22 cellular contexts compared by ENCODE assay signal in genomic region chr2:159513745-159514144, GRCh38.
DNase-seq lines count a peak whose midpoint lies in the region; ATAC-seq, FAIRE-seq and TF ChIP-seq lines count a peak whose summit lies in the region.
"Had no signal": no experiment of that assay in that cellular context is flagged by ENCODE, and none has a peak within 500 bp of the region (broad histone marks: within the 10 kb centered on the region; RNA-seq: fewer than 3 reads in every experiment).

No MANE protein-coding gene starts in this region.

- intact Hi-C loops in Calu3 (cut with micrococcal nuclease; ENCODE audit: unreplicated experiment) (loop anchor here (5.0 kb wide), 1 partner anchor 76 kb away; no protein-coding TSS in a partner anchor), GM12878 (cut with micrococcal nuclease; ENCODE audit: unreplicated experiment) (no loop called here), ascending aorta (cut with DNase I) (loop anchor here (10.0 kb wide), 1 partner anchor 101 kb away; the partner anchor contains the start of gene BAZ2B)
- intact Hi-C loops in naive thymus-derived CD4-positive, alpha-beta T cell (cut with micrococcal nuclease): loop anchor here (10.0 kb wide), 2 partner anchors 229 to 391 kb away; partner anchors contain the start of genes LY75 (in 1 of the 2) and WDSUB1 (in 1 of the 2)

- H3K4me2 ChIP-seq in GM12878 (ENCODE audit: control insufficient read depth, insufficient read depth): peak overlapping the region; percentile 27
- H3K4me2 ChIP-seq: BLaER1 treated with 17β-estradiol and CSF1 and Interleukin-3, amounts not matched to agents 10 nM and 100 nM; KMS-11 had no signal

- no peaks in the 10 kb centered on the region for H3K27me3 Mint-ChIP-seq in CD4-positive, CD25-positive, alpha-beta regulatory T cell
- H3K27me3 Mint-ChIP-seq in Calu3 (ENCODE audit: unreplicated experiment): no peaks in the 10 kb centered on the region
- H3K27me3 Mint-ChIP-seq in naive thymus-derived CD4-positive, alpha-beta T cell: no peaks in the 10 kb centered on the region
- H3K27me3 Mint-ChIP-seq: activated naive CD4-positive, alpha-beta T cell treated with anti-CD3 and anti-CD28 coated beads, Interleukin-2, amount 10 ng/mL, durations not matched to agents 7 days and 5 days; T-helper 17 cell had no signal

- H3K27ac Mint-ChIP-seq in CD4-positive, CD25-positive, alpha-beta regulatory T cell: peak overlapping the region in 2 of 3 donors; percentile 1 to 17
- peak overlapping the region; percentile 8 for H3K27ac Mint-ChIP-seq in Calu3 (ENCODE audit: unreplicated experiment)
- peak overlapping the region in 1 of 9 donors; percentile 2 for H3K27ac Mint-ChIP-seq in naive thymus-derived CD4-positive, alpha-beta T cell
- H3K27ac Mint-ChIP-seq: activated naive CD4-positive, alpha-beta T cell treated with anti-CD3 and anti-CD28 coated beads, Interleukin-2, amount 10 ng/mL, durations not matched to agents 7 days and 5 days; T-helper 17 cell had no signal

- SMC1A ChIA-PET in GM12878 (lab: Charles Lee; ENCODE audit: uncharacterized antibody, unreplicated experiment): interaction anchor here (1.1 to 1.9 kb wide), 2 partner anchors 9 to 35 kb away, joined by 3 to 5 read pairs; no protein-coding TSS in a partner anchor

- no peak overlapping the region for H3K9ac ChIP-seq in GM12878 (ENCODE audit: control insufficient read depth, insufficient read depth, low read length)
- H3K9ac ChIP-seq: BLaER1 treated with 17β-estradiol and CSF1 and Interleukin-3, amounts not matched to agents 10 nM and 100 nM; KMS-11 had no signal

- H3K36me3 ChIP-seq in CD4-positive, CD25-positive, alpha-beta regulatory T cell (ENCODE audit: control insufficient read depth, insufficient read depth, low read length): no peaks in the 10 kb centered on the region
- H3K36me3 ChIP-seq in GM12878 (ENCODE audit: control insufficient read depth in 2 of 2, insufficient read depth in 2 of 2, low read length in 1 of 2) (no peaks in the 10 kb centered on the region), ascending aorta (no peaks in the 10 kb centered on the region)
- no peaks in the 10 kb centered on the region for H3K36me3 ChIP-seq in naive thymus-derived CD4-positive, alpha-beta T cell (ENCODE audit: control insufficient read depth in 2 of 3, insufficient read depth in 3 of 3, low read length in 3 of 3)
- H3K36me3 ChIP-seq: BLaER1 treated with 17β-estradiol and CSF1 and Interleukin-3, amounts not matched to agents 10 nM and 100 nM; lower lobe of right lung; vagina had no signal

- WGBS in GM12878 (ENCODE audit: insufficient coverage, insufficient replicate concordance, low lambda C conversion rate, missing lambda C conversion rate): 80% methylated on average over 1 of the region's 1 CpG

- BruUV-seq in Calu3 (replicated peaks; lab: Mats Ljungman, UMichigan) (no TSS peak), GM12878 (replicated peaks; lab: Mats Ljungman, UMichigan) (no TSS peak)

- TF ChIP-seq EP300 in GM12878 (IDR thresholded peaks at IDR 0.05; ENCODE audit: borderline replicate concordance in 1 of 2, control insufficient read depth in 1 of 2, low read depth in 2 of 2, low read length in 2 of 2): no peak

- H3K9me3 ChIP-seq in CD4-positive, CD25-positive, alpha-beta regulatory T cell (ENCODE audit: control insufficient read depth in 2 of 2, low read length in 2 of 2): no peaks in the 10 kb centered on the region
- H3K9me3 ChIP-seq in GM12878 (replicated peaks; ENCODE audit: control insufficient read depth, insufficient read depth, low read length) (no peaks in the 10 kb centered on the region; the same call in 1 of the 3 replicates), ascending aorta (no peaks in the 10 kb centered on the region)
- H3K9me3 ChIP-seq in naive thymus-derived CD4-positive, alpha-beta T cell (ENCODE audit: control insufficient read depth in 2 of 3, low read length in 3 of 3): no peaks in the 10 kb centered on the region
- H3K9me3 ChIP-seq: BLaER1 treated with 17β-estradiol and CSF1 and Interleukin-3, amounts not matched to agents 10 nM and 100 nM; lower lobe of right lung; vagina had no signal

- H3K4me3 Mint-ChIP-seq in CD4-positive, CD25-positive, alpha-beta regulatory T cell: peak overlapping the region in 3 of 4 donors; percentile 30 to 66 (median 44)
- H3K4me3 Mint-ChIP-seq in Calu3 (ENCODE audit: low read depth, unreplicated experiment): peak overlapping the region; percentile 20
- peak overlapping the region in 9 of 10 donors; percentile 0 to 75 (median 15) for H3K4me3 Mint-ChIP-seq in naive thymus-derived CD4-positive, alpha-beta T cell
- H3K4me3 Mint-ChIP-seq: activated naive CD4-positive, alpha-beta T cell treated with anti-CD3 and anti-CD28 coated beads, Interleukin-2, amount 10 ng/mL, durations not matched to agents 7 days and 5 days had no signal

- no peak for FAIRE-seq in GM12878 (lab: Jason Lieb, UNC)
- FAIRE-seq: endothelial cell of umbilical vein had no signal

- TF ChIP-seq RAD21 in GM12878 (IDR thresholded peaks at IDR 0.05; ENCODE audit: insufficient read depth, low read depth, low read length): no peak

- H3K9me3 Mint-ChIP-seq in CD4-positive, CD25-positive, alpha-beta regulatory T cell: peaks cover 0 to 1% (median 0%) of the 10 kb centered on the region in 7 donors
- H3K9me3 Mint-ChIP-seq in Calu3 (ENCODE audit: low read depth, unreplicated experiment): no peaks in the 10 kb centered on the region
- H3K9me3 Mint-ChIP-seq in naive thymus-derived CD4-positive, alpha-beta T cell: peaks cover 0 to 2% (median 0%) of the 10 kb centered on the region in 11 donors
- H3K9me3 Mint-ChIP-seq: activated naive CD4-positive, alpha-beta T cell treated with anti-CD3 and anti-CD28 coated beads, Interleukin-2, amount 10 ng/mL, durations not matched to agents 7 days and 5 days had no signal

- RAD21 ChIA-PET in GM12878 (lab: Charles Lee; ENCODE audit: unreplicated experiment): no interaction called here

- no peak for ATAC-seq in CD4-positive, CD25-positive, alpha-beta regulatory T cell (ENCODE audit: low read depth in 2 of 2)
- ATAC-seq in GM12878: no peak
- no peak for ATAC-seq in naive thymus-derived CD4-positive, alpha-beta T cell
- ATAC-seq in GM21390 (IDR thresholded peaks at IDR 0.05; ENCODE audit: unreplicated experiment): no peak
- ATAC-seq in HG02588 (IDR thresholded peaks at IDR 0.05; ENCODE audit: unreplicated experiment): no peak
- ATAC-seq: lower lobe of right lung, T-helper 17 cell had no signal

- no peaks in the 10 kb centered on the region for H4K20me1 ChIP-seq in GM12878 (ENCODE audit: control insufficient read depth, insufficient read depth)

- POLR2A ChIA-PET in GM12878 (lab: Charles Lee): no interaction called here
- POLR2A ChIA-PET in naive thymus-derived CD4-positive, alpha-beta T cell (lab: Charles Lee): no interaction called here

- peaks cover 27 to 38% (median 32%) of the 10 kb centered on the region in 4 donors for H3K4me1 Mint-ChIP-seq in CD4-positive, CD25-positive, alpha-beta regulatory T cell
- H3K4me1 Mint-ChIP-seq in Calu3 (ENCODE audit: low read depth, unreplicated experiment): peaks cover 27% of the 10 kb centered on the region
- H3K4me1 Mint-ChIP-seq in naive thymus-derived CD4-positive, alpha-beta T cell: peaks cover 9 to 45% (median 32%) of the 10 kb centered on the region in 7 donors

- no peak overlapping the region for H3K27ac ChIP-seq in CD4-positive, CD25-positive, alpha-beta regulatory T cell (ENCODE audit: insufficient read depth, low read length, poor library complexity, severe bottlenecking)
- H3K27ac ChIP-seq in GM12878 (ENCODE audit: control insufficient read depth, insufficient read depth): no peak overlapping the region
- no peak overlapping the region for H3K27ac ChIP-seq in naive thymus-derived CD4-positive, alpha-beta T cell (ENCODE audit: low read depth, low read length)
- H3K27ac ChIP-seq in ascending aorta: no peak overlapping the region
- H3K27ac ChIP-seq: BLaER1 treated with 17β-estradiol and CSF1 and Interleukin-3, amounts not matched to agents 10 nM and 100 nM; KMS-11; lower lobe of right lung; vagina had no signal

- CTCF ChIA-PET in Calu3 (lab: Charles Lee) (no interaction called here), GM12878 (lab: Yijun Ruan, JAX) (interaction anchor here (0.6 kb wide), 1 partner anchor 532 kb away, joined by 3 read pairs; no protein-coding TSS in a partner anchor)
- CTCF ChIA-PET in naive thymus-derived CD4-positive, alpha-beta T cell (lab: Charles Lee): no interaction called here

- peaks cover 11% of the 10 kb centered on the region for H3K79me2 ChIP-seq in GM12878 (ENCODE audit: control insufficient read depth, insufficient read depth, low read length)

- H3K4me3 ChIP-seq in CD4-positive, CD25-positive, alpha-beta regulatory T cell (ENCODE audit: low read depth, low read length): peak overlapping the region; percentile 100
- H3K4me3 ChIP-seq in GM12878 (no peak overlapping the region), ascending aorta (no peak overlapping the region)
- H3K4me3 ChIP-seq in naive thymus-derived CD4-positive, alpha-beta T cell (ENCODE audit: low read length): no peak overlapping the region
- H3K4me3 ChIP-seq: BLaER1 treated with 17β-estradiol and CSF1 and Interleukin-3, amounts not matched to agents 10 nM and 100 nM; lower lobe of right lung; vagina had no signal

- peaks cover 19% of the 10 kb centered on the region for H3K4me1 ChIP-seq in CD4-positive, CD25-positive, alpha-beta regulatory T cell (ENCODE audit: control insufficient read depth, insufficient read depth, low read length, poor library complexity, severe bottlenecking)
- no peaks in the 10 kb centered on the region; the same call in 1 of the 2 replicates for H3K4me1 ChIP-seq in GM12878 (ENCODE audit: control insufficient read depth, insufficient read depth, low read length)
- peaks cover 11 to 27% of the 10 kb centered on the region in 2 donors for H3K4me1 ChIP-seq in naive thymus-derived CD4-positive, alpha-beta T cell (ENCODE audit: control insufficient read depth in 2 of 2, insufficient read depth in 2 of 2, low read length in 2 of 2)
- peaks cover 0 to 13% of the 10 kb centered on the region in 2 donors for H3K4me1 ChIP-seq in ascending aorta

- H2AFZ ChIP-seq in GM12878 (ENCODE audit: control insufficient read depth, low read depth, low read length): no peak overlapping the region

- no peaks in the 10 kb centered on the region for H3K27me3 ChIP-seq in CD4-positive, CD25-positive, alpha-beta regulatory T cell (ENCODE audit: control insufficient read depth, insufficient read depth, low read length)
- no peaks in the 10 kb centered on the region for H3K27me3 ChIP-seq in GM12878 (replicated peaks in 1 of 2; ENCODE audit: control insufficient read depth in 2 of 2, insufficient read depth in 2 of 2, low read length in 1 of 2)
- H3K27me3 ChIP-seq in naive thymus-derived CD4-positive, alpha-beta T cell (ENCODE audit: control insufficient read depth in 2 of 2, insufficient read depth in 2 of 2, low read length in 2 of 2): no peaks in the 10 kb centered on the region
- no peaks in the 10 kb centered on the region for H3K27me3 ChIP-seq in ascending aorta
- H3K27me3 ChIP-seq: BLaER1 treated with 17β-estradiol and CSF1 and Interleukin-3, amounts not matched to agents 10 nM and 100 nM; vagina had no signal

- peaks cover 3% of the 10 kb centered on the region for H3K36me3 Mint-ChIP-seq in CD4-positive, CD25-positive, alpha-beta regulatory T cell
- peaks cover 6% of the 10 kb centered on the region for H3K36me3 Mint-ChIP-seq in Calu3 (ENCODE audit: insufficient read depth, unreplicated experiment)
- peaks cover 0 to 9% (median 4%) of the 10 kb centered on the region in 5 donors for H3K36me3 Mint-ChIP-seq in naive thymus-derived CD4-positive, alpha-beta T cell

- no peak for TF ChIP-seq CTCF in Calu3 (IDR thresholded peaks at IDR 0.05; ENCODE audit: unreplicated experiment)
- no peak for TF ChIP-seq CTCF in GM12878 (IDR thresholded peaks at IDR 0.05 in 2 of 3, conservative IDR thresholded peaks at IDR 0.05 in 1 of 3; ENCODE audit: control insufficient read depth in 2 of 3, extremely low read depth in 1 of 3, insufficient read depth in 1 of 3, low read depth in 3 of 3, low read length in 3 of 3)
- TF ChIP-seq CTCF in ascending aorta (IDR thresholded peaks at IDR 0.05): no peak

- in situ Hi-C loops in GM12878 (cut with MboI): no loop called here

- TF ChIP-seq POLR2A in GM12878 (IDR thresholded peaks at IDR 0.05; ENCODE audit: low read depth, low read length): no peak

- DNase-seq in CD4-positive, CD25-positive, alpha-beta regulatory T cell: no peak
- DNase-seq in Calu3 (no peak), GM12878 (ENCODE audit: low read depth, low spot score) (no peak), NCI-H2081 treated with DMSO at 0.1 percent for 48 hours (lab: John Stamatoyannopoulos, UW) (no peak), ascending aorta (ENCODE audit: low spot score in 2 of 2) (no peak)
- no peak for DNase-seq in naive thymus-derived CD4-positive, alpha-beta T cell
- DNase-seq: activated CD4-positive, alpha-beta T cell treated with anti-CD3 and anti-CD28 coated beads for 4 hours; activated naive CD4-positive, alpha-beta T cell treated with anti-CD3 and anti-CD28 coated beads, Interleukin-2, amount 10 ng/mL, durations not matched to agents 7 days and 5 days; activated T-cell treated with anti-CD3 and anti-CD28 coated beads, Interleukin-2, amount 50 U/mL, for 48 hours; DMS 273 treated with DMSO at 0.1 percent for 48 hours; lower lobe of right lung; NCI-H1694; NCI-H526 treated with DMSO at 0.1 percent for 48 hours; occipital lobe; retina; T-helper 17 cell had no signal
